ENCODE assay signal across 8 cellular contexts in the genomic region with DNA sequence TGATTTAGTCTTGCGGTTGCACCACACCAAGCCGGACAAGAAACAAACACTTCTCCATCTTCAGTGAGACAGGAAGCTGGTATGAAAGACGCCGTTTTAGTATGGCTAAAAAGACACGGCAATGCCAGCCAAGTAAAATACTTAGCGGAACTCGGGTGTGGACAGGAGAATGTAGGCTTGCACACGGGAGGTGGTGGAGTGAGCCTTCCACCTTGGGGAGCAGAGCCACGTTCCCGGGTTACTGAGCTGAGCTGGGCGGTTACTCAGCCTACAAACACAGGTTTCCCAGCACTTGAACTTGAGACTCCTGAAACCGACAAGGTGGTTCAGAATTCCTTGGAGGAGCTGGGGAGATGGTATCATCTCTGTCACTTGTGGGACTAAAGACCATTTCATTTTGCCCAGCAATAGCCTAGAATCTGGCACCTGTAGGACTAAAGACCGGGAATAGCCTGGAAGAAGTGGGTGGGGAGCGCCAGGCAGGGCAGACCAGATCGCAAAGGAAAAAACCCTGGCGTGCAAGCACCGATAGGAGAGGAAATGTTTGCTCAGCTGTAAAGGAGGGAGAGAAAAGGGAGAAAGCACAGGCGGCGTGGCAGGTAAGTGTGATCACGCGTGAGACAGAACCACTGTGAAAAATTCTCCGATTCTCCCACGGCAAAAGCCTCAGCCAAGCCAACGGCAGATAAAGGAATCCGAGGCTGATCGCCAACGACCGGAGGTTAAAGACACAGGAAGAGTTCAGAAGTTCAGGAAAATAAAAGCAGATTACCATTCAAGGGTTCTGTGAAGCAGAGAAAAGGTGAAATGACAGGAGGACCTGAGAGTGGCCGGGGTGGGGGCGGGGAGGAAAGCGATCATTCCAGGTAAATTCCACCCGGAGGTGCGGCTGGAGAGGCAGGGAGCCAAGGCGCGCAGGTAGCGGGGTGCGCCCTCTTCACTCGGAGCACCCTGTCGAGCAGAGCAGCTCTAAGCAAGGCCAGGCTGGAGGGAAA. TPM values are rescaled to one million over a fixed set of nuclear protein-coding genes. Genes with fewer than 3 reads are reported as not detected.
DNase-seq lines count a peak whose midpoint lies in the region; ATAC-seq lines count a peak whose summit lies in the region.

No MANE protein-coding gene starts in this region.

- intact Hi-C loops in sciatic nerve (cut with DNase I), result no loop called here

- H3K9me3 ChIP-seq in iPS DF 6.9 (ENCODE audit: control insufficient read depth, insufficient read depth, low read length), result no peaks in the 10 kb centered on the region

- no peaks in the 10 kb centered on the region for H3K27me3 ChIP-seq in iPS DF 6.9 (ENCODE audit: control insufficient read depth, insufficient read depth, low read length)

- WGBS in iPS DF 6.9 (ENCODE audit: insufficient coverage, insufficient read length), result no CpG with 5 or more reads among the region's 39 CpGs

- DNase-seq in NCI-H1417 (lab: John Stamatoyannopoulos, UW), result peak in 2 of 3 experiments; percentile 25 to 45
- DNase-seq in NCI-H1417 treated with DMSO at 0.1 percent for 48 hours (lab: John Stamatoyannopoulos, UW), result no peak
- DNase-seq in RPMI8226, result peak; percentile 9
- no peak for DNase-seq in iPS DF 6.9 (ENCODE audit: low read depth, low spot score)
- no peak for DNase-seq in sciatic nerve (ENCODE audit: low spot score)

- ATAC-seq in sciatic nerve (peak; percentile 10), HG02938 (IDR thresholded peaks at IDR 0.05; ENCODE audit: unreplicated experiment) (no peak), GM21786 (IDR thresholded peaks at IDR 0.05; ENCODE audit: unreplicated experiment) (no peak), HG02588 (IDR thresholded peaks at IDR 0.05; ENCODE audit: unreplicated experiment) (no peak)

- H3K27ac ChIP-seq in iPS DF 6.9 (ENCODE audit: low read length), result no peak overlapping the region

- H3K36me3 ChIP-seq in iPS DF 6.9 (ENCODE audit: control insufficient read depth, insufficient read depth, low read length), result no peaks in the 10 kb centered on the region

- H3K4me1 ChIP-seq in iPS DF 6.9 (ENCODE audit: control insufficient read depth, insufficient read depth, low read length), result no peaks in the 10 kb centered on the region

- H3K4me3 ChIP-seq in iPS DF 6.9 (ENCODE audit: low read length), result peak overlapping the region; percentile 9; the same call in 1 of the 2 replicates

RNA-seq across cellular contexts. Expression of gene SEPHS1, which starts 35.0 kb away (rescaled TPM):
- 34.8 TPM for total RNA-seq in sciatic nerve

Comparison
In these comparisons a context has a peak if more than half of its experiments do, and no peak if none do; other contexts are left out.
1. DNase-seq: peak in NCI-H1417 (2 of 3) and RPMI8226 (single experiment); none in NCI-H1417 treated with DMSO at 0.1 percent for 48 hours (single experiment), iPS DF 6.9 (single experiment) and sciatic nerve (single experiment).